Comparison of ENCODE assay signal across 31 cellular contexts in the genomic region with DNA sequence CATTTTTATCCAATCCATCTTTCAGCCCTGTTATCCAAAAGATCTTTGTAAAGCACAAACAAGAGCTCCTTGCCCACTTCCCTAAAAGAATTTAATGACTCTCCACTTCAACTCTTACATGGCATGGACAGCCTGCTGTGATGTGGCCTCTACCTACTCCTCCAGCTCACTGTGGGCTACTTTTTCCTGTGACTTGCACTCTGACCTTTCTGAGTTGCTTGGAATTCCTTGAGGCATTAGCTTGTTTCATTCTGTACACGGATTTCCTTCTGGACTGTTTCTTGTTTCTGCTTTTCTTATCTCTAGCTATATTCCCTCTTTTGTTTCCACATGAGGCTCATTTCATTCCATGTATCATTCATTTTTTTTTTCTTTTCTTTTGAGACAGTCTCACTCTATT.
"Had no signal": no experiment of that assay in that cellular context is flagged by ENCODE, and none has a peak within 500 bp of the region (broad histone marks: within the 10 kb centered on the region; RNA-seq: fewer than 3 reads in every experiment).

No MANE protein-coding gene starts in this region.

- H3K27me3 Mint-ChIP-seq: activated CD4-positive, alpha-beta memory T cell treated with anti-CD3 and anti-CD28 coated beads for 36 hours; activated CD4-positive, alpha-beta T cell treated with anti-CD3 and anti-CD28 coated beads, Interleukin-2, amount 10 ng/mL, durations not matched to agents 24 days and 14 days; activated T-helper 17 cell treated with anti-CD3 and anti-CD28 coated beads, Interleukin-2, amount 50 U/mL, for 72 hours; central memory CD8-positive, alpha-beta T cell; effector memory CD8-positive, alpha-beta T cell; naive thymus-derived CD4-positive, alpha-beta T cell; stimulated activated naive CD8-positive, alpha-beta T cell treated with anti-CD3 and anti-CD28 coated beads, Interleukin-15, Interleukin-2, amounts not matched to agents 100 ng/mL and 50 ng/mL, for 24 hours had no signal

- H3K9me3 ChIP-seq: thoracic aorta, vagina had no signal

- H3K27ac ChIP-seq: coronary artery, skin epidermis, thoracic aorta, vagina, WERI-Rb-1 had no signal

- H3K27ac Mint-ChIP-seq: activated CD4-positive, alpha-beta memory T cell treated with anti-CD3 and anti-CD28 coated beads for 36 hours; activated CD4-positive, alpha-beta T cell treated with anti-CD3 and anti-CD28 coated beads, Interleukin-2, amount 10 ng/mL, durations not matched to agents 24 days and 14 days; stimulated activated naive CD8-positive, alpha-beta T cell treated with anti-CD3 and anti-CD28 coated beads, Interleukin-15, Interleukin-2, amounts not matched to agents 100 ng/mL and 50 ng/mL, for 24 hours; T-helper 1 cell treated with Interleukin-12 subunit alpha and Interleukin-12 subunit beta and Interleukin-4 antibody, amounts not matched to agents 30 μg/mL and 1 μg/mL, for 36 hours had no signal

- ATAC-seq: activated CD4-positive, CD25-positive, alpha-beta regulatory T cell treated with anti-CD3 and anti-CD28 coated beads, Interleukin-2, amount 50 U/mL, for 24 hours; activated T-helper 17 cell treated with anti-CD3 and anti-CD28 coated beads, Interleukin-2, amount 50 U/mL, for 72 hours; effector memory CD8-positive, alpha-beta T cell; left colon; naive thymus-derived CD4-positive, alpha-beta T cell; sciatic nerve had no signal

- H3K4me1 ChIP-seq: vagina had no signal

- H3K27me3 ChIP-seq: vagina had no signal

- DNase-seq: activated CD4-positive, alpha-beta memory T cell treated with anti-CD3 and anti-CD28 coated beads for 36 hours; activated CD4-positive, alpha-beta T cell treated with anti-CD3 and anti-CD28 coated beads, Interleukin-2, amount 10 ng/mL, durations not matched to agents 24 days and 14 days; activated CD8-positive, alpha-beta memory T cell treated with anti-CD3 and anti-CD28 coated beads, Interleukin-2, amount 50 U/mL, for 4 hours; activated gamma-delta T cell treated with Interleukin-2 at 50 U/mL for 16 hours; activated naive CD4-positive, alpha-beta T cell treated with anti-CD3 and anti-CD28 coated beads, Interleukin-2, amount 50 U/mL, for 16 hours; activated T-cell treated with anti-CD3 and anti-CD28 coated beads, Interleukin-2, amount 50 U/mL, for 1 hour; amygdala; effector memory CD8-positive, alpha-beta T cell; foreskin fibroblast; head of caudate nucleus; hippocampal formation; kidney; left colon; midbrain; naive thymus-derived CD4-positive, alpha-beta T cell; stimulated activated CD4-positive, alpha-beta T cell treated with anti-CD3 and anti-CD28 coated beads, Interleukin-12 subunit alpha, Interleukin-12 subunit beta, amount 100 ng/mL, for 4 hours; stimulated activated CD4-positive, alpha-beta T cell treated with anti-CD3 and anti-CD28 coated beads, Interleukin-4, amount 100 ng/mL, for 1 hour; SW 1271; T-helper 9 cell; trophoblast cell; WERI-Rb-1 had no signal

- H3K9me3 Mint-ChIP-seq: activated CD4-positive, alpha-beta memory T cell treated with anti-CD3 and anti-CD28 coated beads for 36 hours; activated CD4-positive, alpha-beta T cell treated with anti-CD3 and anti-CD28 coated beads, Interleukin-2, amount 10 ng/mL, durations not matched to agents 24 days and 14 days; activated T-helper 17 cell treated with anti-CD3 and anti-CD28 coated beads, Interleukin-2, amount 50 U/mL, for 72 hours; central memory CD8-positive, alpha-beta T cell; effector memory CD8-positive, alpha-beta T cell; naive thymus-derived CD4-positive, alpha-beta T cell; stimulated activated naive CD8-positive, alpha-beta T cell treated with anti-CD3 and anti-CD28 coated beads, Interleukin-15, Interleukin-2, amounts not matched to agents 100 ng/mL and 50 ng/mL, for 24 hours; T-helper 1 cell treated with Interleukin-12 subunit alpha and Interleukin-12 subunit beta and Interleukin-4 antibody, amounts not matched to agents 30 μg/mL and 1 μg/mL, for 36 hours had no signal

- H3K4me3 Mint-ChIP-seq: activated CD4-positive, alpha-beta memory T cell treated with anti-CD3 and anti-CD28 coated beads for 36 hours; activated CD4-positive, alpha-beta T cell treated with anti-CD3 and anti-CD28 coated beads, Interleukin-2, amount 10 ng/mL, durations not matched to agents 24 days and 14 days; activated T-helper 17 cell treated with anti-CD3 and anti-CD28 coated beads, Interleukin-2, amount 50 U/mL, for 72 hours; central memory CD8-positive, alpha-beta T cell; effector memory CD8-positive, alpha-beta T cell; naive thymus-derived CD4-positive, alpha-beta T cell; stimulated activated naive CD8-positive, alpha-beta T cell treated with anti-CD3 and anti-CD28 coated beads, Interleukin-15, Interleukin-2, amounts not matched to agents 100 ng/mL and 50 ng/mL, for 24 hours; T-helper 1 cell treated with Interleukin-12 subunit alpha and Interleukin-12 subunit beta and Interleukin-4 antibody, amounts not matched to agents 30 μg/mL and 1 μg/mL, for 36 hours had no signal

- H3K4me3 ChIP-seq: coronary artery, skin epidermis, thoracic aorta, vagina had no signal

- H3K4me1 Mint-ChIP-seq: activated CD4-positive, alpha-beta T cell treated with anti-CD3 and anti-CD28 coated beads, Interleukin-2, amount 10 ng/mL, durations not matched to agents 24 days and 14 days; activated T-helper 17 cell treated with anti-CD3 and anti-CD28 coated beads, Interleukin-2, amount 50 U/mL, for 72 hours had no signal
